ENCODE assay signal across 10 cellular contexts in genomic region chr9:1469996-1470395, GRCh38.
DNase-seq lines count a peak whose midpoint lies in the region; ATAC-seq and TF ChIP-seq lines count a peak whose summit lies in the region.
"Had no signal": no experiment of that assay in that cellular context is flagged by ENCODE, and none has a peak within 500 bp of the region (broad histone marks: within the 10 kb centered on the region; RNA-seq: fewer than 3 reads in every experiment).

No MANE protein-coding gene starts in this region.

- H3K27ac ChIP-seq in left lung (no peak overlapping the region), vagina (no peak overlapping the region)

- H3K9me3 ChIP-seq in left lung (no peaks in the 10 kb centered on the region), vagina (no peaks in the 10 kb centered on the region)

- peak; percentile 93 for ATAC-seq in GM18907 (IDR thresholded peaks at IDR 0.05; ENCODE audit: unreplicated experiment)
- ATAC-seq in GM21447 (IDR thresholded peaks at IDR 0.05; ENCODE audit: unreplicated experiment): peak; percentile 96
- peak; percentile 85 for ATAC-seq in HG03039 (IDR thresholded peaks at IDR 0.05; ENCODE audit: unreplicated experiment)
- ATAC-seq in left lung: no peak
- ATAC-seq: T-helper 17 cell had no signal

- peaks cover 8% of the 10 kb centered on the region for H3K4me1 Mint-ChIP-seq in activated T-helper 2 cell treated with anti-CD3 and anti-CD28 coated beads, Interferon-gamma antibody, Interleukin-2, Interleukin-4, amounts not matched to agents 10 μg/mL and 5 μg/mL and 100 μg/mL, durations not matched to agents 14 hours and 24 hours and 36 hours (ENCODE audit: low read depth)
- no peaks in the 10 kb centered on the region for H3K4me1 Mint-ChIP-seq in mesothelial cell of epicardium
- H3K4me1 Mint-ChIP-seq: T-helper 17 cell had no signal

- TF ChIP-seq CTCF in left lung (IDR thresholded peaks at IDR 0.05): no peak
- TF ChIP-seq CTCF in mesothelial cell of epicardium (IDR thresholded peaks at IDR 0.05; ENCODE audit: unreplicated experiment): no peak
- TF ChIP-seq CTCF in vagina (IDR thresholded peaks at IDR 0.05): no peak

- no peaks in the 10 kb centered on the region for H3K9me3 Mint-ChIP-seq in activated T-helper 2 cell treated with anti-CD3 and anti-CD28 coated beads, Interferon-gamma antibody, Interleukin-2, Interleukin-4, amounts not matched to agents 10 μg/mL and 5 μg/mL and 100 μg/mL, durations not matched to agents 14 hours and 24 hours and 36 hours
- H3K9me3 Mint-ChIP-seq in mesothelial cell of epicardium: no peaks in the 10 kb centered on the region

- H3K4me1 ChIP-seq in left lung (no peaks in the 10 kb centered on the region), vagina (no peaks in the 10 kb centered on the region)

- H3K27me3 ChIP-seq in left lung: no peaks in the 10 kb centered on the region
- H3K27me3 ChIP-seq in vagina: no peaks in the 10 kb centered on the region

- DNase-seq in activated T-helper 2 cell treated with anti-CD3 and anti-CD28 coated beads, Interferon-gamma antibody, Interleukin-2, Interleukin-4, amounts not matched to agents 10 μg/mL and 5 μg/mL and 100 μg/mL, durations not matched to agents 14 hours and 24 hours and 36 hours (ENCODE audit: low spot score): no peak
- DNase-seq in left lung: no peak
- no peak for DNase-seq in NCI-H1436 treated with DMSO at 0.1 percent for 48 hours (lab: John Stamatoyannopoulos, UW)
- no peak for DNase-seq in mesothelial cell of epicardium (ENCODE audit: low spot score in 2 of 2, unreplicated experiment in 2 of 2)
- DNase-seq in vagina (ENCODE audit: extremely low spot score in 2 of 2): no peak
- DNase-seq: NCI-H2029 treated with DMSO at 0.1 percent for 48 hours, T-helper 17 cell had no signal

- no peak overlapping the region for H3K4me3 ChIP-seq in left lung
- H3K4me3 ChIP-seq in vagina: no peak overlapping the region

- no peaks in the 10 kb centered on the region for H3K36me3 Mint-ChIP-seq in activated T-helper 2 cell treated with anti-CD3 and anti-CD28 coated beads, Interferon-gamma antibody, Interleukin-2, Interleukin-4, amounts not matched to agents 10 μg/mL and 5 μg/mL and 100 μg/mL, durations not matched to agents 14 hours and 24 hours and 36 hours (ENCODE audit: low read depth)
- H3K36me3 Mint-ChIP-seq in mesothelial cell of epicardium: no peaks in the 10 kb centered on the region

- H3K27me3 Mint-ChIP-seq in activated T-helper 2 cell treated with anti-CD3 and anti-CD28 coated beads, Interferon-gamma antibody, Interleukin-2, Interleukin-4, amounts not matched to agents 10 μg/mL and 5 μg/mL and 100 μg/mL, durations not matched to agents 14 hours and 24 hours and 36 hours (ENCODE audit: low read depth): no peaks in the 10 kb centered on the region
- peaks cover 15% of the 10 kb centered on the region for H3K27me3 Mint-ChIP-seq in mesothelial cell of epicardium (ENCODE audit: low read depth)

- TF ChIP-seq POLR2A in vagina (IDR thresholded peaks at IDR 0.05): no peak

- H3K36me3 ChIP-seq in left lung: no peaks in the 10 kb centered on the region
- H3K36me3 ChIP-seq in vagina: no peaks in the 10 kb centered on the region

- peak overlapping the region; percentile 41 for H3K27ac Mint-ChIP-seq in activated T-helper 2 cell treated with anti-CD3 and anti-CD28 coated beads, Interferon-gamma antibody, Interleukin-2, Interleukin-4, amounts not matched to agents 10 μg/mL and 5 μg/mL and 100 μg/mL, durations not matched to agents 14 hours and 24 hours and 36 hours
- H3K27ac Mint-ChIP-seq in mesothelial cell of epicardium: no peak overlapping the region
- H3K27ac Mint-ChIP-seq: T-helper 17 cell had no signal

- no peak overlapping the region for H3K4me3 Mint-ChIP-seq in activated T-helper 2 cell treated with anti-CD3 and anti-CD28 coated beads, Interferon-gamma antibody, Interleukin-2, Interleukin-4, amounts not matched to agents 10 μg/mL and 5 μg/mL and 100 μg/mL, durations not matched to agents 14 hours and 24 hours and 36 hours (ENCODE audit: low read depth)
- no peak overlapping the region for H3K4me3 Mint-ChIP-seq in mesothelial cell of epicardium
- H3K4me3 Mint-ChIP-seq: T-helper 17 cell had no signal

- intact Hi-C loops in activated T-helper 2 cell treated with anti-CD3 and anti-CD28 coated beads, Interferon-gamma antibody, Interleukin-2, Interleukin-4, amounts not matched to agents 10 μg/mL and 5 μg/mL and 100 μg/mL, durations not matched to agents 14 hours and 24 hours and 36 hours (cut with micrococcal nuclease): loop anchor here (1.0 kb wide), 3 partner anchors 20 to 66 kb away; no protein-coding TSS in a partner anchor
- intact Hi-C loops in left lung (cut with DNase I): no loop called here
- intact Hi-C loops in vagina (cut with DNase I): no loop called here
